23 cellular contexts compared by ENCODE assay signal in genomic region chr10:92829042-92829785, GRCh38. TPM values are rescaled to one million over a fixed set of nuclear protein-coding genes. Genes with fewer than 3 reads are reported as not detected.
A peak's percentile ranks its signal among the peaks of the same experiment; 100 is the strongest.
DNase-seq lines count a peak whose midpoint lies in the region; ATAC-seq and TF ChIP-seq lines count a peak whose summit lies in the region.
"Had no signal": no experiment of that assay in that cellular context is flagged by ENCODE, and none has a peak within 500 bp of the region (broad histone marks: within the 10 kb centered on the region; RNA-seq: fewer than 3 reads in every experiment).

No MANE protein-coding gene starts in this region.

- H3K79me1 ChIP-seq in mesendoderm (ENCODE audit: low read length) = no peaks in the 10 kb centered on the region

- H3K27me3 Mint-ChIP-seq in GM23338 (ENCODE audit: insufficient read depth, low read depth, poor library complexity) = peaks cover 2% of the 10 kb centered on the region
- H3K27me3 Mint-ChIP-seq: activated T-helper 17 cell treated with anti-CD3 and anti-CD28 coated beads, Interleukin-2, amount 50 U/mL, for 72 hours; stimulated activated naive CD8-positive, alpha-beta T cell treated with anti-CD3 and anti-CD28 coated beads, Interleukin-15, Interleukin-2, amounts not matched to agents 100 ng/mL and 50 ng/mL, for 24 hours had no signal

- no CpG with 5 or more reads among the region's 10 CpGs for WGBS in mesendoderm (ENCODE audit: extremely low coverage, insufficient coverage, low lambda C conversion rate)

- no peak overlapping the region for H4K8ac ChIP-seq in mesendoderm (ENCODE audit: low read depth, low read length)

- no peak for TF ChIP-seq CTCF in GM23338 (conservative IDR thresholded peaks at IDR 0.05; ENCODE audit: low read depth in 2 of 2)

- ATAC-seq in GM23338 (peak; percentile 72), HG03521 (IDR thresholded peaks at IDR 0.05; ENCODE audit: unreplicated experiment) (no peak)
- ATAC-seq in activated naive CD4-positive, alpha-beta T cell treated with anti-CD3 and anti-CD28 coated beads, Interleukin-2, amount 50 U/mL, for 72 hours = no peak
- ATAC-seq: activated T-helper 17 cell treated with anti-CD3 and anti-CD28 coated beads, Interleukin-2, amount 50 U/mL, for 72 hours; left colon; Panc1 had no signal

- H3K56ac ChIP-seq in mesendoderm (ENCODE audit: low read length) = no peak overlapping the region

- H3F3A ChIP-seq in GM23338 (replicated peaks; ENCODE audit: low read depth) = no peaks in the 10 kb centered on the region

- no peaks in the 10 kb centered on the region for H3K9me3 ChIP-seq in MG63
- H3K9me3 ChIP-seq: HAP-1, transverse colon had no signal

- no peak overlapping the region for H4K5ac ChIP-seq in mesendoderm (ENCODE audit: low read length)

- no peaks in the 10 kb centered on the region for H4K20me1 ChIP-seq in GM23338 (replicated peaks; ENCODE audit: insufficient read depth)

- no peak overlapping the region for H3K9ac ChIP-seq in mesendoderm (ENCODE audit: low read length)

- no peaks in the 10 kb centered on the region for H3K36me3 Mint-ChIP-seq in GM23338 (ENCODE audit: low read depth)
- peaks cover 7 to 14% of the 10 kb centered on the region in 2 donors for H3K36me3 Mint-ChIP-seq in activated naive CD4-positive, alpha-beta T cell treated with anti-CD3 and anti-CD28 coated beads, Interleukin-2, amount 50 U/mL, for 72 hours

- H2BK120ac ChIP-seq in mesendoderm (ENCODE audit: low read depth, low read length) = no peak overlapping the region

- no peak overlapping the region for H3K4ac ChIP-seq in mesendoderm (ENCODE audit: low read depth, low read length)

- 0 out of 2 replicates have a peak overlapping the region, but pooled peaks have one; percentile 43 for H2AFZ ChIP-seq in GM23338

- H3K27ac Mint-ChIP-seq in GM23338 = no peak overlapping the region
- no peak overlapping the region for H3K27ac Mint-ChIP-seq in activated naive CD4-positive, alpha-beta T cell treated with anti-CD3 and anti-CD28 coated beads, Interleukin-2, amount 50 U/mL, for 72 hours
- H3K27ac Mint-ChIP-seq: dendritic cell treated with granulocyte-macrophage colony-stimulating factor and Interleukin-4, amounts not matched to agents 40 ng/mL and 50 ng/mL, for 4 days; nephron progenitor cell; progenitor cell of endocrine pancreas; T-helper 2 cell treated with Interferon-gamma antibody and Interleukin-4, amounts not matched to agents 5 μg/mL and 100 μg/mL, for 36 hours had no signal

- no peak overlapping the region for H3K4me3 ChIP-seq in GM23338
- H3K4me3 ChIP-seq in MG63 = no peak overlapping the region
- H3K4me3 ChIP-seq in mesendoderm (ENCODE audit: low read length) = no peak overlapping the region
- H3K4me3 ChIP-seq: HAP-1, SK-N-MC, transverse colon had no signal

- peaks cover 7% of the 10 kb centered on the region; the same call in 2 of the 3 replicates for H3K4me1 Mint-ChIP-seq in GM23338

- no peaks in the 10 kb centered on the region for H3K27me3 ChIP-seq in GM23338 (ENCODE audit: insufficient read depth)
- H3K27me3 ChIP-seq in MG63 = no peaks in the 10 kb centered on the region
- no peaks in the 10 kb centered on the region for H3K27me3 ChIP-seq in mesendoderm (ENCODE audit: insufficient read depth, low read length, poor library complexity)
- H3K27me3 ChIP-seq: transverse colon had no signal

- H3K36me3 ChIP-seq in GM23338 (ENCODE audit: insufficient read depth) (no peaks in the 10 kb centered on the region), MG63 (no peaks in the 10 kb centered on the region), mesendoderm (ENCODE audit: control insufficient read depth, insufficient read depth, low read length) (no peaks in the 10 kb centered on the region)
- H3K36me3 ChIP-seq: HAP-1, transverse colon had no signal

- H3K79me2 ChIP-seq in GM23338 (replicated peaks; ENCODE audit: insufficient read depth) = no peaks in the 10 kb centered on the region
- H3K79me2 ChIP-seq in mesendoderm (ENCODE audit: control insufficient read depth, insufficient read depth, low read length) = no peaks in the 10 kb centered on the region

- H3K4me1 ChIP-seq in GM23338 (ENCODE audit: insufficient read depth) (0 out of 2 replicates have a peak, but pooled peaks cover under 1% of the 10 kb centered on the region), mesendoderm (ENCODE audit: control insufficient read depth, low read depth, low read length) (no peaks in the 10 kb centered on the region)
- H3K4me1 ChIP-seq: HAP-1, transverse colon had no signal

- peaks cover 10% of the 10 kb centered on the region; the same call in 1 of the 2 replicates for H3K9me2 ChIP-seq in GM23338 (ENCODE audit: insufficient read depth)

- H2AK5ac ChIP-seq in mesendoderm (ENCODE audit: low read length) = no peak overlapping the region

- H3K4me3 Mint-ChIP-seq in GM23338 = no peak overlapping the region
- H3K4me3 Mint-ChIP-seq: dendritic cell treated with granulocyte-macrophage colony-stimulating factor and Interleukin-4, amounts not matched to agents 40 ng/mL and 50 ng/mL, for 4 days; nephron progenitor cell; stimulated activated naive CD8-positive, alpha-beta T cell treated with anti-CD3 and anti-CD28 coated beads, Interleukin-15, Interleukin-2, amounts not matched to agents 100 ng/mL and 50 ng/mL, for 24 hours; T-helper 2 cell treated with Interferon-gamma antibody and Interleukin-4, amounts not matched to agents 5 μg/mL and 100 μg/mL, for 36 hours had no signal

- H3K27ac ChIP-seq in GM23338 (ENCODE audit: low read depth) = no peak overlapping the region
- H3K27ac ChIP-seq in mesendoderm (ENCODE audit: low read depth, low read length) = no peak overlapping the region
- H3K27ac ChIP-seq: SK-N-MC, transverse colon had no signal

- H3K4me2 ChIP-seq in GM23338 (no peak overlapping the region), mesendoderm (ENCODE audit: low read length) (no peak overlapping the region)

- no peaks in the 10 kb centered on the region; the same call in 2 of the 3 replicates for H3K9me3 Mint-ChIP-seq in GM23338
- peaks cover 6 to 13% of the 10 kb centered on the region in 2 donors for H3K9me3 Mint-ChIP-seq in activated naive CD4-positive, alpha-beta T cell treated with anti-CD3 and anti-CD28 coated beads, Interleukin-2, amount 50 U/mL, for 72 hours
- H3K9me3 Mint-ChIP-seq: activated T-helper 17 cell treated with anti-CD3 and anti-CD28 coated beads, Interleukin-2, amount 50 U/mL, for 72 hours; dendritic cell treated with granulocyte-macrophage colony-stimulating factor and Interleukin-4, amounts not matched to agents 40 ng/mL and 50 ng/mL, for 4 days; nephron progenitor cell; stimulated activated naive CD8-positive, alpha-beta T cell treated with anti-CD3 and anti-CD28 coated beads, Interleukin-15, Interleukin-2, amounts not matched to agents 100 ng/mL and 50 ng/mL, for 24 hours had no signal

- no peak overlapping the region for H2BK5ac ChIP-seq in mesendoderm (ENCODE audit: low read length)

- H3K18ac ChIP-seq in mesendoderm (ENCODE audit: low read length) = no peak overlapping the region

- H2BK15ac ChIP-seq in mesendoderm (replicated peaks; ENCODE audit: low read depth) = no peak overlapping the region

- peak; percentile 26 for DNase-seq in GM23338 (ENCODE audit: low spot score)
- DNase-seq in MG63 = peak; percentile 31
- peak; percentile 94 for DNase-seq in SK-N-DZ (ENCODE audit: low spot score)
- peak; percentile 75 for DNase-seq in mesendoderm
- DNase-seq in GDM1 (lab: John Stamatoyannopoulos, UW) = no peak
- no peak for DNase-seq in activated naive CD4-positive, alpha-beta T cell treated with anti-CD3 and anti-CD28 coated beads, Interleukin-2, amount 50 U/mL, for 72 hours (ENCODE audit: low spot score in 2 of 2)
- DNase-seq: activated CD4-positive, alpha-beta T cell treated with anti-CD3 and anti-CD28 coated beads for 1 hour; Calu3; left colon; midbrain; NCI-H2081 treated with DMSO at 0.1 percent for 48 hours; NCI-H774; nephron progenitor cell; transverse colon had no signal

- no peak overlapping the region for H3K23ac ChIP-seq in mesendoderm (ENCODE audit: low read length)

TF ChIP-seq in GM23338, 12 proteins besides CTCF, POLR2A, EP300 and RAD21 (continues in another document):
- no peak for TF ChIP-seq ETS1 (IDR thresholded peaks at IDR 0.05)
- no peak for TF ChIP-seq NANOG (IDR thresholded peaks at IDR 0.05; ENCODE audit: borderline replicate concordance)
- TF ChIP-seq ZNF331 (CRISPR knock-in tag; IDR thresholded peaks at IDR 0.05; ENCODE audit: low read depth) = no peak

RNA-seq across cellular contexts. Expression of gene EXOC6, which starts 19.1 kb away (rescaled TPM):
- 5.0 and 6.6 TPM in 2 replicates for total RNA-seq in GM23338 (2014; rRNA removed; shearing (Covaris generic))
- 4.6 and 6.0 TPM in 2 replicates for polyA plus RNA-seq in GM23338 (2016; fragmentation: Nextera tagmentation; extraction: Ambion mirVana)
- 6.8 and 10.8 TPM in 2 replicates for total RNA-seq in MG63 (2014; rRNA removed; shearing (Covaris generic); ENCODE audit: low replicate concordance)
- polyA plus RNA-seq in SK-N-DZ (2014; cell fraction: cytosol; rRNA removed) = 13.9 and 17.8 TPM in 2 replicates
- 9.9 and 11.1 TPM in 2 replicates for polyA plus RNA-seq in SK-N-DZ (2014; cell fraction: nucleus; rRNA removed)
- polyA plus RNA-seq in mesendoderm (2013, experiment 1 of 2) = 5.3 TPM
- polyA plus RNA-seq in mesendoderm (2013, experiment 2 of 2) = 5.2 TPM
- 10 to 100 TPM; 12.1 to 17.6 TPM for total RNA-seq in activated naive CD4-positive, alpha-beta T cell treated with anti-CD3 and anti-CD28 coated beads, Interleukin-2, amount 50 U/mL, for 72 hours

Comparison
In these comparisons a context has a peak if more than half of its experiments do, and no peak if none do; other contexts are left out.
1. DNase-seq: peak in GM23338 (single experiment), MG63 (single experiment), SK-N-DZ (single experiment) and mesendoderm (single experiment); none in GDM1 (single experiment) and activated naive CD4-positive, alpha-beta T cell treated with anti-CD3 and anti-CD28 coated beads, Interleukin-2, amount 50 U/mL, for 72 hours (0 of 2).